ENCODE assay signal across 8 cellular contexts in the genomic region with DNA sequence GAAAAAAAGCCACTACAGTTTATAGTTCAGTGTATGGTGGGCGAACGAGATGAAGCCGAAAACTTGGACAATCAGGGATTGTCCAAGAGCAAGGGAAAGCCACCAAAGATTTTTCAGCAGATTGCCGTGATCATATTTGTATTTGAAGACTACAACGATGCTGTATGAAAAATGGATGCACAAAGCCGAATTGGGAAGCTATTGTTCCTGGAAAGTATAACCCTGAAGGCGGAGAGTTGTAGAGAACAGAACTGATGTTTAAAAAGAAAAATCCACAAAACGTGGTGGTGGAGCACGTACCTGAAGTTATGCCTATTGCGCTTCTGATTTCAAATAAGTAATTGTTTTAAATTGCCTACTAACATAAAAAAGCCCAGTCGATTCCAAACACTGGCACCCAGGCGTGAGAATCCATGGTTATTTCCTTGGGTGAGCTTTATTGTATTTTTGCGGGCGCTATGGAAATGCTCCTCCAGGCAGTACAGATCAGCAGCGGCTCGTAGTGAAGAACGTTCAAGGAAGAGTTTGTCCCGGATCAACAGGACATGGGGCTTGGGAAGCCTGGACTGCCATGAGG. TPM values are rescaled to one million over a fixed set of nuclear protein-coding genes. Genes with fewer than 3 reads are reported as not detected.
DNase-seq lines count a peak whose midpoint lies in the region; ATAC-seq and TF ChIP-seq lines count a peak whose summit lies in the region.

No MANE protein-coding gene starts in this region.

- peak; percentile 15 for DNase-seq in GM12865 (ENCODE audit: low read depth)
- peak; percentile 36 to 52 for DNase-seq in NCI-H2081 (lab: John Stamatoyannopoulos, UW)
- DNase-seq in epithelial cell of proximal tubule (ENCODE audit: low read depth) = no peak
- DNase-seq in retinal pigment epithelial cell (ENCODE audit: low read depth) = no peak
- DNase-seq in activated CD8-positive, alpha-beta T cell treated with anti-CD3 and anti-CD28 coated beads, Interleukin-2, amount 10 ng/mL, durations not matched to agents 7 days and 5 days = no peak
- DNase-seq in midbrain (lab: John Stamatoyannopoulos, UW) = no peak

- H3K36me3 Mint-ChIP-seq in activated CD8-positive, alpha-beta T cell treated with anti-CD3 and anti-CD28 coated beads, Interleukin-2, amount 10 ng/mL, durations not matched to agents 7 days and 5 days (ENCODE audit: low read depth) = peaks cover 15% of the 10 kb centered on the region

- no peak overlapping the region for H3K4me3 Mint-ChIP-seq in activated CD8-positive, alpha-beta T cell treated with anti-CD3 and anti-CD28 coated beads, Interleukin-2, amount 10 ng/mL, durations not matched to agents 7 days and 5 days

- no peaks in the 10 kb centered on the region for H3K27me3 Mint-ChIP-seq in activated CD8-positive, alpha-beta T cell treated with anti-CD3 and anti-CD28 coated beads, Interleukin-2, amount 10 ng/mL, durations not matched to agents 7 days and 5 days (ENCODE audit: low read depth)

- CTCF ChIA-PET in activated CD8-positive, alpha-beta T cell treated with anti-CD3 and anti-CD28 coated beads, Interleukin-2, amount 10 ng/mL, durations not matched to agents 7 days and 5 days (lab: Charles Lee) = no interaction called here

- POLR2A ChIA-PET in activated CD8-positive, alpha-beta T cell treated with anti-CD3 and anti-CD28 coated beads, Interleukin-2, amount 10 ng/mL, durations not matched to agents 7 days and 5 days (lab: Charles Lee) = interaction anchor here (0.7 to 2.2 kb wide), 3 partner anchors 8 to 20 kb away, joined by 3 to 12 read pairs (median 4); no protein-coding TSS in a partner anchor

- peaks cover 29% of the 10 kb centered on the region for H3K4me1 Mint-ChIP-seq in activated CD8-positive, alpha-beta T cell treated with anti-CD3 and anti-CD28 coated beads, Interleukin-2, amount 10 ng/mL, durations not matched to agents 7 days and 5 days (ENCODE audit: low read depth)

- ATAC-seq in GM21515 (IDR thresholded peaks at IDR 0.05; ENCODE audit: unreplicated experiment) (no peak), HG02763 (IDR thresholded peaks at IDR 0.05; ENCODE audit: unreplicated experiment) (no peak)
- ATAC-seq in activated CD8-positive, alpha-beta T cell treated with anti-CD3 and anti-CD28 coated beads, Interleukin-2, amount 10 ng/mL, durations not matched to agents 7 days and 5 days = no peak

- H3K4me3 ChIP-seq in GM12865 (ENCODE audit: low read depth, low read length) (peak overlapping the region; percentile 78), epithelial cell of proximal tubule (ENCODE audit: low read depth, low read length) (peak overlapping the region; percentile 66), retinal pigment epithelial cell (ENCODE audit: low read length) (peak overlapping the region; percentile 90)

- TF ChIP-seq CTCF in GM12865 (IDR thresholded peaks at IDR 0.05; ENCODE audit: insufficient read depth, low read depth, low read length, missing control alignments) = no peak
- TF ChIP-seq CTCF in epithelial cell of proximal tubule (conservative IDR thresholded peaks at IDR 0.05; ENCODE audit: low read depth, low read length) = no peak
- TF ChIP-seq CTCF in retinal pigment epithelial cell (conservative IDR thresholded peaks at IDR 0.05; ENCODE audit: low read depth, low read length) = no peak

- no peaks in the 10 kb centered on the region for H3K9me3 Mint-ChIP-seq in activated CD8-positive, alpha-beta T cell treated with anti-CD3 and anti-CD28 coated beads, Interleukin-2, amount 10 ng/mL, durations not matched to agents 7 days and 5 days (ENCODE audit: insufficient read depth)

- H3K27ac Mint-ChIP-seq in activated CD8-positive, alpha-beta T cell treated with anti-CD3 and anti-CD28 coated beads, Interleukin-2, amount 10 ng/mL, durations not matched to agents 7 days and 5 days = no peak overlapping the region

RNA-seq across cellular contexts. Expression of a gene that starts 0.8 kb away (rescaled TPM):
- 182 and 266 TPM in 2 replicates for total RNA-seq in epithelial cell of proximal tubule
- 100 to 1,000 TPM; 180 to 189 TPM for total RNA-seq in activated CD8-positive, alpha-beta T cell treated with anti-CD3 and anti-CD28 coated beads, Interleukin-2, amount 10 ng/mL, durations not matched to agents 7 days and 5 days

Comparison
In these comparisons a context has a peak if more than half of its experiments do, and no peak if none do; other contexts are left out.
1. DNase-seq: peak in GM12865 (single experiment) and NCI-H2081 (2 of 2); none in epithelial cell of proximal tubule (single experiment), retinal pigment epithelial cell (single experiment), activated CD8-positive, alpha-beta T cell treated with anti-CD3 and anti-CD28 coated beads, Interleukin-2, amount 10 ng/mL, durations not matched to agents 7 days and 5 days (single experiment) and midbrain (single experiment).
2. Peak in every context shown above with its lines, with median percentiles within 50 percentile points of each other: H3K4me3 ChIP-seq.